In genomic region chr19:43631491-43631890, GRCh38 we compare ENCODE assay signal across 1 cellular context.
TF ChIP-seq lines count a peak whose summit lies in the region.

No MANE protein-coding gene starts in this region.

TF ChIP-seq in K562, 482 proteins besides CTCF, POLR2A, EP300 and RAD21 (continued from another document):
- TF ChIP-seq MGA (IDR thresholded peaks at IDR 0.05) = peak; percentile 47
- TF ChIP-seq SRSF3 (IDR thresholded peaks at IDR 0.05; ENCODE audit: insufficient read depth, low read length) = no peak
- no peak for TF ChIP-seq EZH2 (IDR thresholded peaks at IDR 0.05; ENCODE audit: borderline replicate concordance, low read depth, low read length)
- no peak for TF ChIP-seq BCL6 (CRISPR knock-in tag; IDR thresholded peaks at IDR 0.05)
- no peak for TF ChIP-seq SIRT6 (IDR thresholded peaks at IDR 0.05; ENCODE audit: low read depth, low read length)
- no peak for TF ChIP-seq ZFX (CRISPR knock-in tag; IDR thresholded peaks at IDR 0.05)
- no peak for TF ChIP-seq MEF2D (tag; conservative IDR thresholded peaks at IDR 0.05; ENCODE audit: low read depth)
- peak; percentile 28; the same call in 1 of the 2 replicates for TF ChIP-seq BCOR (IDR thresholded peaks at IDR 0.05)
- TF ChIP-seq HES1 (IDR thresholded peaks at IDR 0.05; ENCODE audit: low read depth) = no peak
- no peak for TF ChIP-seq CCAR2 (IDR thresholded peaks at IDR 0.05; ENCODE audit: low read depth, low read length)
- no peak for TF ChIP-seq MLLT1 (IDR thresholded peaks at IDR 0.05)
- TF ChIP-seq ZNF511 (CRISPR knock-in tag; IDR thresholded peaks at IDR 0.05) = no peak
- no peak for TF ChIP-seq PTBP1 (IDR thresholded peaks at IDR 0.05; ENCODE audit: low read depth, low read length)
- no peak for TF ChIP-seq RBM15 (IDR thresholded peaks at IDR 0.05; ENCODE audit: insufficient read depth, low read length)
- no peak for TF ChIP-seq ZZZ3 (IDR thresholded peaks at IDR 0.05)
- TF ChIP-seq BACH1 (tag; IDR thresholded peaks at IDR 0.05) = no peak
- no peak for TF ChIP-seq KDM4B (IDR thresholded peaks at IDR 0.05; ENCODE audit: borderline replicate concordance in 2 of 2, low read depth in 1 of 2)
- no peak for TF ChIP-seq ZNF589 (CRISPR knock-in tag; IDR thresholded peaks at IDR 0.05; ENCODE audit: low read depth)
- no peak for TF ChIP-seq GMEB1 (CRISPR knock-in tag; IDR thresholded peaks at IDR 0.05)
- TF ChIP-seq HMBOX1 (IDR thresholded peaks at IDR 0.05) = no peak
- TF ChIP-seq FOXA1 (IDR thresholded peaks at IDR 0.05; ENCODE audit: borderline replicate concordance) = no peak
- TF ChIP-seq E2F6 (IDR thresholded peaks at IDR 0.05; ENCODE audit: borderline replicate concordance in 1 of 2, extremely low read depth in 1 of 2, insufficient read depth in 1 of 2, insufficient read length in 1 of 2, low read depth in 1 of 2, low read length in 1 of 2, poor library complexity in 1 of 2, severe bottlenecking in 1 of 2) = peak in 1 of 2 experiments; percentile 34
- no peak for TF ChIP-seq CBFA2T3 (IDR thresholded peaks at IDR 0.05)
